12 cellular contexts compared by ENCODE assay signal in the genomic region with DNA sequence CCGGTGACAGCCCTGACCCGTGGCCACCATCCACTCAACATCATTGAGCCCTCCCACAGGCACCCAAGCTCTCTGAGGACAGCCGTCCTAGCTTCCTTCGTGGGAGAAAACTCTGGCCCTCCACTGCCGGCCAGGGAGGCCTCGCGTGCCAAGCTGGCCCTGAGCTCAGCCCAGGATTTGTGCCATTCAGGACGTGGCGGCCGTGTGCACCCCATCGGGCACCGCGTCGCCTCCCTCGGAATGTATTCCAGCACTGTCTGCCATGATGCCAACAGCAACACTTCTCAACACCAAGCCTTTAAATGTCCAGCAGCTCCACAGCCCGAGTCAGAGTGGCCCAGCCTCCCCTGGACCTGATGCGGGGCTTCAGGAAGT. TPM values are rescaled to one million over a fixed set of nuclear protein-coding genes. Genes with fewer than 3 reads are reported as not detected.
DNase-seq lines count a peak whose midpoint lies in the region; ATAC-seq, FAIRE-seq and TF ChIP-seq lines count a peak whose summit lies in the region.
"Had no signal": no experiment of that assay in that cellular context is flagged by ENCODE, and none has a peak within 500 bp of the region (broad histone marks: within the 10 kb centered on the region; RNA-seq: fewer than 3 reads in every experiment).

No MANE protein-coding gene starts in this region.

- H3K18ac ChIP-seq in H1 (ENCODE audit: extremely low read depth, low read length): no peak overlapping the region

- H3K23ac ChIP-seq in H1 (ENCODE audit: insufficient read length): no peak overlapping the region

- TF ChIP-seq POLR2A in H1 (IDR thresholded peaks at IDR 0.05; ENCODE audit: control extremely low read depth in 1 of 2, low read depth in 2 of 2, low read length in 2 of 2) (no peak), suprapubic skin (IDR thresholded peaks at IDR 0.05) (no peak)

- H2AFZ ChIP-seq in H1 (ENCODE audit: low read length): no peak overlapping the region

- no peak overlapping the region for H4K5ac ChIP-seq in H1 (ENCODE audit: insufficient read length, low read depth, low read length)

- POLR2A ChIA-PET in H1 (lab: Charles Lee; ENCODE audit: partially characterized antibody): no interaction called here

- FAIRE-seq in H1 (lab: Jason Lieb, UNC): no peak
- FAIRE-seq: K562, kidney had no signal

- 97% methylated on average over 14 of the region's 17 CpGs; no CpG with 5 or more reads in 1 of the 2 experiments for WGBS in H1 (ENCODE audit: extremely low coverage in 1 of 2, insufficient coverage in 1 of 2, insufficient read length in 1 of 2, insufficient replicate concordance in 2 of 2, low coverage in 1 of 2, low lambda C conversion rate in 2 of 2, missing lambda C conversion rate in 1 of 2), 2 experiments
- WGBS in mesodermal cell (ENCODE audit: insufficient coverage in 2 of 2), 2 experiments: 91 to 93% methylated on average over 13 to 17 of the region's 17 CpGs
- WGBS in suprapubic skin: no CpG with 5 or more reads among the region's 17 CpGs

- H3K79me1 ChIP-seq in H1 (ENCODE audit: low read depth, low read length): peaks cover 3% of the 10 kb centered on the region

- no peak overlapping the region for H2BK20ac ChIP-seq in H1 (ENCODE audit: low read length)

- no peak overlapping the region for H2BK120ac ChIP-seq in H1 (replicated peaks; ENCODE audit: low read depth, low read length)

- H3K4me1 ChIP-seq in H1 (replicated peaks in 1 of 4; ENCODE audit: control insufficient read depth in 3 of 4, insufficient read depth in 4 of 4, low read length in 3 of 4) (peaks cover 0 to 6% (median 3%) of the 10 kb centered on the region in 4 experiments; a peak in 3 of 7 replicates), mesodermal cell (ENCODE audit: control insufficient read depth, insufficient read depth, low read length, poor library complexity, severe bottlenecking) (peaks cover 62% of the 10 kb centered on the region), suprapubic skin (peaks cover 21% of the 10 kb centered on the region)

- no peak for TF ChIP-seq RAD21 in H1 (IDR thresholded peaks at IDR 0.05 in 1 of 2, conservative IDR thresholded peaks at IDR 0.05 in 1 of 2; ENCODE audit: low read depth in 2 of 2, low read length in 2 of 2)

- peaks cover 0 to 16% of the 10 kb centered on the region in 2 experiments for H4K20me1 ChIP-seq in H1 (replicated peaks in 1 of 2; ENCODE audit: control insufficient read depth in 1 of 2, insufficient read depth in 2 of 2, low read length in 2 of 2)

- no peak for ATAC-seq in GM21360 (IDR thresholded peaks at IDR 0.05; ENCODE audit: unreplicated experiment)
- ATAC-seq: CD8-positive, alpha-beta T cell; K562 had no signal

- H3K4me3 ChIP-seq in MG63: peak overlapping the region; percentile 26
- no peak overlapping the region for H3K4me3 ChIP-seq in H1 (ENCODE audit: extremely low read depth in 1 of 4, insufficient read depth in 2 of 4, low read depth in 3 of 4, low read length in 4 of 4)
- H3K4me3 ChIP-seq in mesodermal cell (ENCODE audit: extremely low read depth, insufficient read depth, low read length, poor library complexity, severe bottlenecking): no peak overlapping the region
- no peak overlapping the region for H3K4me3 ChIP-seq in suprapubic skin
- H3K4me3 ChIP-seq: K562 had no signal

- H3K79me2 ChIP-seq in H1 (ENCODE audit: control insufficient read depth in 1 of 2, insufficient read depth in 2 of 2, low read length in 2 of 2): peaks cover 0 to 10% of the 10 kb centered on the region in 2 experiments; a peak in 1 of 4 replicates

- TF ChIP-seq EP300 in H1 (IDR thresholded peaks at IDR 0.05; ENCODE audit: borderline replicate concordance in 1 of 2, low read depth in 2 of 2, low read length in 2 of 2) (no peak), suprapubic skin (IDR thresholded peaks at IDR 0.05) (no peak)

- H3K4ac ChIP-seq in H1 (replicated peaks; ENCODE audit: insufficient read length, low read depth, low read length): no peak overlapping the region

- H3K9me3 ChIP-seq in MG63 (no peaks in the 10 kb centered on the region), H1 (ENCODE audit: insufficient read depth in 2 of 2, low read depth in 1 of 2, low read length in 1 of 2) (no peaks in the 10 kb centered on the region), mesodermal cell (ENCODE audit: control insufficient read depth, low read length) (no peaks in the 10 kb centered on the region), suprapubic skin (no peaks in the 10 kb centered on the region)

- H4K91ac ChIP-seq in H1 (replicated peaks; ENCODE audit: insufficient read length, low read length): no peak overlapping the region

- no peak overlapping the region for H2BK5ac ChIP-seq in H1 (ENCODE audit: low read depth, low read length)

- H3K36me3 ChIP-seq in MG63: no peaks in the 10 kb centered on the region
- H3K36me3 ChIP-seq in H1 (ENCODE audit: control insufficient read depth in 2 of 4, insufficient read depth in 4 of 4, low read length in 3 of 4): peaks cover 0 to 5% (median under 1%) of the 10 kb centered on the region in 4 experiments; a peak in 1 of 8 replicates
- H3K36me3 ChIP-seq in mesodermal cell (ENCODE audit: control insufficient read depth, insufficient read depth, low read length): peaks cover 55% of the 10 kb centered on the region
- peaks cover 13% of the 10 kb centered on the region for H3K36me3 ChIP-seq in suprapubic skin

- peak overlapping the region; percentile 19; the same call in 1 of the 2 replicates for H4K8ac ChIP-seq in H1 (ENCODE audit: extremely low read depth, insufficient read depth, low read length)

- H2BK15ac ChIP-seq in H1 (ENCODE audit: low read length): no peak overlapping the region

- H3K23me2 ChIP-seq in H1 (ENCODE audit: low read depth, low read length): no peaks in the 10 kb centered on the region

- CTCF ChIA-PET in H1 (lab: Charles Lee; ENCODE audit: partially characterized antibody): interaction anchor here (0.9 to 1.7 kb wide), 3 partner anchors 30 to 199 kb away, joined by 3 to 4 read pairs (median 3); no protein-coding TSS in a partner anchor

- H3K9ac ChIP-seq in H1 (replicated peaks in 1 of 4; ENCODE audit: extremely low read depth in 1 of 4, low read depth in 3 of 4, low read length in 3 of 4): no peak overlapping the region

- H3K56ac ChIP-seq in H1 (replicated peaks; ENCODE audit: insufficient read length, low read depth, low read length): no peak overlapping the region

- no peak overlapping the region for H3K14ac ChIP-seq in H1 (ENCODE audit: insufficient read length)

- TF ChIP-seq CTCF in H1 (IDR thresholded peaks at IDR 0.05; ENCODE audit: control extremely low read depth in 1 of 3, insufficient read depth in 1 of 3, low read depth in 1 of 3, low read length in 3 of 3): no peak
- no peak for TF ChIP-seq CTCF in suprapubic skin (IDR thresholded peaks at IDR 0.05)

- DNase-seq in MG63 (no peak), H1 (ENCODE audit: low read depth in 1 of 2, low spot score in 2 of 2) (peak in 1 of 2 experiments; percentile 33), suprapubic skin (ENCODE audit: low spot score in 2 of 2) (no peak), cerebellar cortex (ENCODE audit: low spot score) (no peak), mesenteric fat pad (ENCODE audit: low spot score) (no peak)
- DNase-seq in activated CD4-positive, CD25-positive, alpha-beta regulatory T cell (lab: John Stamatoyannopoulos, UW): no peak
- DNase-seq: activated T-cell treated with anti-CD3 and anti-CD28 coated beads for 4 hours, kidney had no signal

- H3K27ac ChIP-seq in H1 (ENCODE audit: low read depth, low read length) (no peak overlapping the region), mesodermal cell (ENCODE audit: low read depth, low read length, severe bottlenecking) (peak overlapping the region; percentile 76), suprapubic skin (peak overlapping the region; percentile 48)

- 0 out of 2 replicates have a peak overlapping the region, but pooled peaks have one; percentile 34 for H2AK5ac ChIP-seq in H1 (ENCODE audit: low read depth, low read length)

- H2BK12ac ChIP-seq in H1 (ENCODE audit: low read depth, low read length): no peak overlapping the region

- H3K4me2 ChIP-seq in H1 (ENCODE audit: insufficient read depth in 1 of 2, low read depth in 2 of 2, low read length in 2 of 2): no peak overlapping the region

- H3K27me3 ChIP-seq in MG63 (no peaks in the 10 kb centered on the region), H1 (replicated peaks in 1 of 4; ENCODE audit: control insufficient read depth in 3 of 4, extremely low read depth in 1 of 4, insufficient read depth in 3 of 4, low read length in 3 of 4) (0 out of 7 replicates have a peak, but pooled peaks cover 0 to 2% (median 0%) of the 10 kb centered on the region in 4 experiments), suprapubic skin (no peaks in the 10 kb centered on the region)

TF ChIP-seq in H1, 55 proteins besides CTCF, POLR2A, EP300 and RAD21 (continues in another document):
- no peak for TF ChIP-seq TBP (IDR thresholded peaks at IDR 0.05; ENCODE audit: low read depth, low read length)
- TF ChIP-seq ATF2 (IDR thresholded peaks at IDR 0.05; ENCODE audit: low read length): no peak
- TF ChIP-seq CEBPB (IDR thresholded peaks at IDR 0.05; ENCODE audit: low read depth, low read length): no peak
- TF ChIP-seq EGR1 (IDR thresholded peaks at IDR 0.05; ENCODE audit: borderline replicate concordance, low read depth, low read length): no peak
- no peak for TF ChIP-seq CHD1 (IDR thresholded peaks at IDR 0.05; ENCODE audit: low read depth, low read length)

RNA-seq across cellular contexts. Expression of gene ZNF516, which starts 35.7 kb away (rescaled TPM):
- 1.7 and 2.4 TPM in 2 replicates for total RNA-seq in MG63 (2014; rRNA removed; shearing (Covaris generic); ENCODE audit: low replicate concordance)
- 16.5 and 17.0 TPM in 2 replicates for total RNA-seq in H1 (2021; fragmentation: NEBNext Ultra II Directional; extraction: Animal tissue kit (Norgen Biotek cat#: 25700))
- 7.3 and 9.2 TPM in 2 replicates for polyA plus RNA-seq in H1 (2011; rRNA removed)
- 9.3 TPM for polyA plus RNA-seq in H1 (2011; cell fraction: cytosol; rRNA removed)
- polyA plus RNA-seq in H1 (2011; cell fraction: nucleus; rRNA removed): 15.7 TPM
- 8.0 to 13.2 TPM (median 9.8 TPM) in 4 replicates for polyA plus RNA-seq in H1 (2012, experiment 1 of 2)
- 3.3 TPM for polyA plus RNA-seq in H1 (2012, experiment 2 of 2)
- 4.8 TPM for polyA plus RNA-seq in H1 (2013, experiment 1 of 2)
- 4.1 TPM for polyA plus RNA-seq in H1 (2013, experiment 2 of 2)
- polyA minus RNA-seq in H1 (2011; rRNA and poly(A)+ RNA removed): 13.4 and 18.4 TPM in 2 replicates
- 14.1 TPM for polyA minus RNA-seq in H1 (2011; cell fraction: cytosol; rRNA and poly(A)+ RNA removed)
- 25.4 TPM for polyA minus RNA-seq in H1 (2011; cell fraction: nucleus; rRNA and poly(A)+ RNA removed)
- 56.5 TPM for polyA plus RNA-seq in mesodermal cell (2013, experiment 1 of 2)
- polyA plus RNA-seq in mesodermal cell (2013, experiment 2 of 2): 65.2 TPM
- total RNA-seq in suprapubic skin: 10 to 100 TPM; 20.5 to 55.4 (median 22.4) TPM
- total RNA-seq in mesenteric fat pad: 20.3 TPM
